In the genomic region with DNA sequence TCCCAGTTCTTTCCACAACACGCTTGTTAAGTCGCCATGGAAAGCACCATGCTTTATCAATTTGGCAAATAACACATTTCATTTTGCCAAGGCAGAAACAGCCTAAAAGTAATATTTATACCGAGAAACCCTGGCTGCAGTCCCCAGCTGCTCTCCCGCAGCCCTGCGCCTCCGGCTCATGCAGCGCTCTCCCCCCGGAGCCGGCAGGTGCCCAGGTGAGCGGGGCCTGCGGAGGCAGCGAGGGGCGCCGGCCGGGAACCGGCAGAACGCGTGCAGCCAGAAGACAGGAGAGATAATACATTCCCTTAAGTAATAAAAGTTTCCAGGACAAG, we compare ENCODE assay signal across 8 cellular contexts. TPM values are rescaled to one million over a fixed set of nuclear protein-coding genes. Genes with fewer than 3 reads are reported as not detected.
A peak's percentile ranks its signal among the peaks of the same experiment; 100 is the strongest.
DNase-seq lines count a peak whose midpoint lies in the region; ATAC-seq, FAIRE-seq and TF ChIP-seq lines count a peak whose summit lies in the region.

No MANE protein-coding gene starts in this region.

- DNase-seq in H9 (no peak), NCI-H748 treated with DMSO at 0.1 percent for 48 hours (lab: John Stamatoyannopoulos, UW) (peak; percentile 54), brain microvascular endothelial cell (no peak), HepG2 (ENCODE audit: low spot score) (no peak)

- H3K4me1 Mint-ChIP-seq in H9, result peaks cover 28 to 35% of the 10 kb centered on the region in 2 experiments

- H3K4me3 ChIP-seq in brain microvascular endothelial cell (ENCODE audit: low read depth, low read length) (peak overlapping the region; percentile 67), HepG2 (replicated peaks in 1 of 3; ENCODE audit: insufficient read depth in 1 of 3, low read depth in 2 of 3, low read length in 3 of 3) (peak overlapping the region; percentile 80 to 96 (median 86)), thymus (ENCODE audit: low read length) (peak overlapping the region; percentile 77)

- no peak overlapping the region for H4K91ac ChIP-seq in H9 (ENCODE audit: insufficient read length, low read depth, low read length)

- H3K27ac ChIP-seq in H9 (ENCODE audit: insufficient read length, low read depth, low read length) (no peak overlapping the region), brain microvascular endothelial cell (peak overlapping the region; percentile 76), HepG2 (ENCODE audit: extremely low read length, insufficient read depth, low read length) (peak overlapping the region; percentile 86), thymus (ENCODE audit: low read depth) (peak overlapping the region; percentile 75)

- ATAC-seq in GM18498 (IDR thresholded peaks at IDR 0.05; ENCODE audit: unreplicated experiment), result peak; percentile 26
- peak; percentile 46 for ATAC-seq in HepG2
- ATAC-seq in HG03378 (IDR thresholded peaks at IDR 0.05; ENCODE audit: unreplicated experiment), result no peak
- ATAC-seq in HG03521 (IDR thresholded peaks at IDR 0.05; ENCODE audit: unreplicated experiment), result no peak

- H3K36me3 Mint-ChIP-seq in H9 (ENCODE audit: insufficient read depth in 1 of 3, low read depth in 3 of 3), result peaks cover 0 to 4% (median 0%) of the 10 kb centered on the region in 3 experiments; a peak in 2 of 7 replicates

- H2BK120ac ChIP-seq in H9 (ENCODE audit: low read depth, low read length, poor library complexity, severe bottlenecking), result no peak overlapping the region

- TF ChIP-seq EP300 in HepG2 (IDR thresholded peaks at IDR 0.05; ENCODE audit: low read depth in 2 of 2, low read length in 2 of 2) (no peak), HepG2 (CRISPR knock-in tag; IDR thresholded peaks at IDR 0.05; ENCODE audit: borderline replicate concordance) (no peak)

- FAIRE-seq in HepG2 (lab: Jason Lieb, UNC), result no peak

- no peak for TF ChIP-seq CTCF in H9 (conservative IDR thresholded peaks at IDR 0.05)
- no peak for TF ChIP-seq CTCF in brain microvascular endothelial cell (IDR thresholded peaks at IDR 0.05; ENCODE audit: low read depth, low read length, missing control alignments)
- no peak for TF ChIP-seq CTCF in HepG2 (CRISPR knock-in tag; IDR thresholded peaks at IDR 0.05)

- CTCF ChIA-PET in HepG2 (lab: Yijun Ruan, JAX; ENCODE audit: low intra/inter-chr PET ratio, low total read pairs), result interaction anchor here (1.6 kb wide), 1 partner anchor 176 kb away, joined by 6 read pairs; a partner anchor contains a TSS

- WGBS in H9 (ENCODE audit: extremely low coverage, insufficient read length, low lambda C conversion rate), result no CpG with 5 or more reads among the region's 18 CpGs
- WGBS in HepG2 (ENCODE audit: low lambda C conversion rate), result 3% methylated on average over 2 of the region's 18 CpGs
- WGBS in thymus, result 2% methylated on average over 18 of the region's 18 CpGs

- no peak overlapping the region for H3K23ac ChIP-seq in H9 (ENCODE audit: insufficient read length, low read depth, low read length)

- H3K56ac ChIP-seq in H9 (ENCODE audit: insufficient read length, low read depth, low read length), result no peak overlapping the region

- POLR2A ChIA-PET in HepG2 (lab: Yijun Ruan, JAX), result interaction anchor here (1.0 to 2.5 kb wide), 10 partner anchors 11 to 150 kb away, joined by 3 to 11 read pairs (median 4); a partner anchor contains a TSS

- H2BK20ac ChIP-seq in H9 (ENCODE audit: low read depth, low read length, poor library complexity, severe bottlenecking), result no peak overlapping the region

- H3K9me3 ChIP-seq in H9 (ENCODE audit: control insufficient read depth, low read depth, low read length) (no peaks in the 10 kb centered on the region), HepG2 (ENCODE audit: low read length) (no peaks in the 10 kb centered on the region), thymus (ENCODE audit: control insufficient read depth) (no peaks in the 10 kb centered on the region)

- peak overlapping the region; percentile 35 for H3K9ac ChIP-seq in H9 (ENCODE audit: extremely low read depth, insufficient read length, low read length)
- H3K9ac ChIP-seq in HepG2 (ENCODE audit: insufficient read depth, low read depth, low read length), result peak overlapping the region; percentile 84

- intact Hi-C loops in HepG2 (cut with micrococcal nuclease; ENCODE audit: unreplicated experiment), result loop anchor here (2.0 to 5.0 kb wide), 3 partner anchors 37 to 97 kb away; no protein-coding TSS in a partner anchor

- no peaks in the 10 kb centered on the region for H3K79me1 ChIP-seq in H9 (ENCODE audit: insufficient read depth, low read depth, low read length, poor library complexity, severe bottlenecking)

- H3K23me2 ChIP-seq in H9 (ENCODE audit: insufficient read length, low read depth, low read length, poor library complexity, severe bottlenecking), result peaks cover 17% of the 10 kb centered on the region

- H3K36me3 ChIP-seq in brain microvascular endothelial cell (replicated peaks), result peaks cover under 1% of the 10 kb centered on the region
- H3K36me3 ChIP-seq in HepG2 (replicated peaks in 1 of 2; ENCODE audit: control insufficient read depth in 1 of 2, insufficient read depth in 2 of 2, low read length in 2 of 2), result no peaks in the 10 kb centered on the region
- H3K36me3 ChIP-seq in thymus (ENCODE audit: control insufficient read depth, insufficient read depth), result no peaks in the 10 kb centered on the region

- BruUV-seq in HepG2 (replicated peaks; lab: Mats Ljungman, UMichigan), result no TSS peak

- no peak overlapping the region for H3K27ac Mint-ChIP-seq in H9

- no peaks in the 10 kb centered on the region for H3K9me3 Mint-ChIP-seq in H9

- H4K8ac ChIP-seq in H9 (replicated peaks; ENCODE audit: insufficient read length, low read depth, low read length), result no peak overlapping the region

- no peak overlapping the region for H3T11ph ChIP-seq in H9 (ENCODE audit: low read length)

- no peak overlapping the region for H2AK5ac ChIP-seq in H9 (ENCODE audit: insufficient read length, low read length)

- H3K4me2 ChIP-seq in H9 (ENCODE audit: insufficient read depth, insufficient read length, low read length) (peak overlapping the region; percentile 77), HepG2 (ENCODE audit: low read depth, low read length) (peak overlapping the region; percentile 90)

- H4K20me1 ChIP-seq in H9 (ENCODE audit: control insufficient read depth, insufficient read depth, insufficient read length) (no peaks in the 10 kb centered on the region), HepG2 (ENCODE audit: insufficient read depth, low read length) (peaks cover 12% of the 10 kb centered on the region)

- no peak overlapping the region for H3K18ac ChIP-seq in H9 (ENCODE audit: insufficient read length, low read depth, low read length)

- H3K27me3 Mint-ChIP-seq in H9 (ENCODE audit: low read depth), result no peaks in the 10 kb centered on the region

- H3K14ac ChIP-seq in H9 (ENCODE audit: insufficient read depth, low read length), result no peak overlapping the region

- peaks cover 10% of the 10 kb centered on the region for H3K79me2 ChIP-seq in H9 (ENCODE audit: insufficient read depth, low read length)
- peaks cover 40% of the 10 kb centered on the region for H3K79me2 ChIP-seq in HepG2 (ENCODE audit: insufficient read depth, low read length)

- in situ Hi-C loops in brain microvascular endothelial cell (cut with HindIII; ENCODE audit: low pct_ligation_motif_present, low sequenced_read_pairs) (no loop called here), HepG2 (cut with HindIII; ENCODE audit: extremely low pct_ligation_motif_present, low pct_unique_long_range_greater_than_20kb) (loop anchor here (5.0 kb wide), 1 partner anchor 57 kb away; no protein-coding TSS in a partner anchor)

- no peak overlapping the region for H3K4ac ChIP-seq in H9 (ENCODE audit: low read depth, low read length)

- H3K4me1 ChIP-seq in H9 (ENCODE audit: insufficient read depth, low read length) (0 out of 2 replicates have a peak, but pooled peaks cover 3% of the 10 kb centered on the region), HepG2 (ENCODE audit: insufficient read depth, low read length) (peaks cover 26% of the 10 kb centered on the region), thymus (ENCODE audit: control insufficient read depth, insufficient read depth, low read length) (peaks cover 4% of the 10 kb centered on the region)

- H2BK12ac ChIP-seq in H9 (ENCODE audit: insufficient read length, low read depth, low read length), result no peak overlapping the region

- no peak overlapping the region for H2BK15ac ChIP-seq in H9 (ENCODE audit: low read depth, low read length)

- no peak for TF ChIP-seq POLR2A in HepG2 (IDR thresholded peaks at IDR 0.05; ENCODE audit: insufficient read depth in 1 of 2, low read depth in 2 of 2, low read length in 2 of 2)

- H3K27me3 ChIP-seq in H9 (ENCODE audit: insufficient read depth, low read length) (no peaks in the 10 kb centered on the region), brain microvascular endothelial cell (replicated peaks) (no peaks in the 10 kb centered on the region), HepG2 (ENCODE audit: control insufficient read depth in 1 of 2, insufficient read depth in 2 of 2, low read length in 2 of 2) (no peaks in the 10 kb centered on the region; a peak in 1 of 5 replicates), thymus (ENCODE audit: control insufficient read depth, insufficient read depth) (peaks cover 44% of the 10 kb centered on the region)

- H2AFZ ChIP-seq in H9 (ENCODE audit: low read length), result peak overlapping the region; percentile 51
- H2AFZ ChIP-seq in HepG2 (ENCODE audit: low read length), result peak overlapping the region; percentile 94

- H4K5ac ChIP-seq in H9 (ENCODE audit: insufficient read length, low read depth, low read length), result no peak overlapping the region

- TF ChIP-seq RAD21 in HepG2 (CRISPR knock-in tag; IDR thresholded peaks at IDR 0.05), result no peak

- H3K4me3 Mint-ChIP-seq in H9, result peak overlapping the region; percentile 73 to 74

- H2BK5ac ChIP-seq in H9 (ENCODE audit: insufficient read length, low read length), result no peak overlapping the region

RNA-seq across cellular contexts. Expression of a gene that starts 0.7 kb away (rescaled TPM):
- total RNA-seq in H9 (2021) (27.0 TPM in 2 replicates), HepG2 (2016; rRNA removed; fragmentation: Illumina TruSeq; extraction: Trizol) (54.4 and 72.2 TPM in 2 replicates)
- total RNA-seq in HepG2 (2016; cell fraction: cytosol; rRNA removed; fragmentation: Illumina TruSeq; extraction: Trizol; ENCODE audit: low read depth), result 23.8 and 24.8 TPM in 2 replicates
- 51.9 and 66.9 TPM in 2 replicates for total RNA-seq in HepG2 (2016; cell fraction: insoluble cytoplasmic fraction; rRNA removed; fragmentation: Illumina TruSeq; extraction: Trizol)
- total RNA-seq in HepG2 (2016; cell fraction: membrane; rRNA removed; fragmentation: Illumina TruSeq; extraction: Trizol), result 27.8 and 29.0 TPM in 2 replicates
- 65.7 and 68.9 TPM in 2 replicates for total RNA-seq in HepG2 (2016; cell fraction: nucleus; rRNA removed; fragmentation: Illumina TruSeq; extraction: Trizol)
- polyA plus RNA-seq in HepG2 (2011; rRNA removed) (16.2 and 17.9 TPM in 2 replicates), thymus (13.1 TPM)
- 10.1 and 15.9 TPM in 2 replicates for polyA plus RNA-seq in HepG2 (2011; cell fraction: cytosol; rRNA removed)
- polyA plus RNA-seq in HepG2 (2011; cell fraction: nucleus; rRNA removed), result 18.6 and 22.0 TPM in 2 replicates
- 30.2 and 31.4 TPM in 2 replicates for polyA plus RNA-seq in HepG2 (2012)
- polyA plus RNA-seq in HepG2 (2016; cell fraction: cytosol; fragmentation: Illumina TruSeq; extraction: Trizol; ENCODE audit: low read depth), result 0.95 and 1.2 TPM in 2 replicates
- polyA plus RNA-seq in HepG2 (2016; cell fraction: insoluble cytoplasmic fraction; fragmentation: Illumina TruSeq; extraction: Trizol; ENCODE audit: low read depth), result 35.8 and 36.1 TPM in 2 replicates
- 5.1 and 6.3 TPM in 2 replicates for polyA plus RNA-seq in HepG2 (2016; cell fraction: membrane; fragmentation: Illumina TruSeq; extraction: Trizol; ENCODE audit: low read depth)
- 31.1 and 33.7 TPM in 2 replicates for polyA plus RNA-seq in HepG2 (2016; cell fraction: nucleus; fragmentation: Illumina TruSeq; extraction: Trizol; ENCODE audit: insufficient read depth, low read depth)
- 46.5 and 46.8 TPM in 2 replicates for polyA minus RNA-seq in HepG2 (2011; rRNA and poly(A)+ RNA removed; ENCODE audit: low replicate concordance)
- polyA minus RNA-seq in HepG2 (2011; cell fraction: cytosol; rRNA and poly(A)+ RNA removed), result 52.1 and 66.1 TPM in 2 replicates
- polyA minus RNA-seq in HepG2 (2011; cell fraction: nucleus; rRNA and poly(A)+ RNA removed), result 151 and 164 TPM in 2 replicates

RNA-seq across cellular contexts. Expression of a gene that starts 10.5 kb away (rescaled TPM):
- total RNA-seq in H9 (2021) (6.8 and 7.1 TPM in 2 replicates), HepG2 (2016; rRNA removed; fragmentation: Illumina TruSeq; extraction: Trizol) (4.1 and 6.1 TPM in 2 replicates)
- 9.6 and 10.5 TPM in 2 replicates for total RNA-seq in HepG2 (2016; cell fraction: cytosol; rRNA removed; fragmentation: Illumina TruSeq; extraction: Trizol; ENCODE audit: low read depth)
- 3.9 and 5.8 TPM in 2 replicates for total RNA-seq in HepG2 (2016; cell fraction: insoluble cytoplasmic fraction; rRNA removed; fragmentation: Illumina TruSeq; extraction: Trizol)
- total RNA-seq in HepG2 (2016; cell fraction: membrane; rRNA removed; fragmentation: Illumina TruSeq; extraction: Trizol), result 9.2 and 11.6 TPM in 2 replicates
- total RNA-seq in HepG2 (2016; cell fraction: nucleus; rRNA removed; fragmentation: Illumina TruSeq; extraction: Trizol), result 5.6 and 5.9 TPM in 2 replicates
- polyA plus RNA-seq in HepG2 (2011; rRNA removed) (7.2 and 7.6 TPM in 2 replicates), thymus (2.1 TPM)
- polyA plus RNA-seq in HepG2 (2011; cell fraction: cytosol; rRNA removed), result 5.8 and 7.1 TPM in 2 replicates
- polyA plus RNA-seq in HepG2 (2011; cell fraction: nucleus; rRNA removed), result 10.9 and 15.5 TPM in 2 replicates
- 3.8 and 5.5 TPM in 2 replicates for polyA plus RNA-seq in HepG2 (2012)
- 12.4 and 13.2 TPM in 2 replicates for polyA plus RNA-seq in HepG2 (2016; cell fraction: cytosol; fragmentation: Illumina TruSeq; extraction: Trizol; ENCODE audit: low read depth)
- polyA plus RNA-seq in HepG2 (2016; cell fraction: insoluble cytoplasmic fraction; fragmentation: Illumina TruSeq; extraction: Trizol; ENCODE audit: low read depth), result 3.1 and 3.6 TPM in 2 replicates
- 8.8 and 10.0 TPM in 2 replicates for polyA plus RNA-seq in HepG2 (2016; cell fraction: membrane; fragmentation: Illumina TruSeq; extraction: Trizol; ENCODE audit: low read depth)
- polyA plus RNA-seq in HepG2 (2016; cell fraction: nucleus; fragmentation: Illumina TruSeq; extraction: Trizol; ENCODE audit: insufficient read depth, low read depth), result 10.3 and 11.4 TPM in 2 replicates
- polyA minus RNA-seq in HepG2 (2011; rRNA and poly(A)+ RNA removed; ENCODE audit: low replicate concordance), result 9.7 and 11.0 TPM in 2 replicates
- 2.6 and 3.7 TPM in 2 replicates for polyA minus RNA-seq in HepG2 (2011; cell fraction: cytosol; rRNA and poly(A)+ RNA removed)
- polyA minus RNA-seq in HepG2 (2011; cell fraction: nucleus; rRNA and poly(A)+ RNA removed), result 4.5 and 8.3 TPM in 2 replicates

Comparison
In these comparisons a context has a peak if more than half of its experiments do, and no peak if none do; other contexts are left out.
1. ATAC-seq: peak in GM18498 (single experiment) and HepG2 (single experiment); none in HG03378 (single experiment) and HG03521 (single experiment).
2. Peak in every context shown above with its lines, with median percentiles within 50 percentile points of each other: H3K4me3 ChIP-seq.